Comparison of ENCODE assay signal across 18 cellular contexts in genomic region chr10:50610364-50610763, GRCh38. TPM values are rescaled to one million over a fixed set of nuclear protein-coding genes. Genes with fewer than 3 reads are reported as not detected.
DNase-seq lines count a peak whose midpoint lies in the region; ATAC-seq and TF ChIP-seq lines count a peak whose summit lies in the region.
"Had no signal": no experiment of that assay in that cellular context is flagged by ENCODE, and none has a peak within 500 bp of the region (broad histone marks: within the 10 kb centered on the region; RNA-seq: fewer than 3 reads in every experiment).

No MANE protein-coding gene starts in this region.

- H3K9me3 ChIP-seq in cardiac muscle cell (ENCODE audit: low read depth) = no peaks in the 10 kb centered on the region
- no peaks in the 10 kb centered on the region for H3K9me3 ChIP-seq in ovary
- no peaks in the 10 kb centered on the region for H3K9me3 ChIP-seq in thyroid gland
- H3K9me3 ChIP-seq: MG63 had no signal

- no peak for ATAC-seq in left cardiac atrium
- ATAC-seq: Panc1 had no signal

- H3K36me3 ChIP-seq in cardiac muscle cell = no peaks in the 10 kb centered on the region
- H3K36me3 ChIP-seq in ovary = no peaks in the 10 kb centered on the region
- H3K36me3 ChIP-seq in thyroid gland = no peaks in the 10 kb centered on the region
- H3K36me3 ChIP-seq: MG63 had no signal

- H3K27ac ChIP-seq in cardiac muscle cell (peak overlapping the region; percentile 62), ovary (no peak overlapping the region), thyroid gland (peak overlapping the region in 2 of 3 donors; percentile 20 to 31), coronary artery (no peak overlapping the region)
- H3K27ac ChIP-seq: C4-2B, KMS-11 had no signal

- H3K4me3 ChIP-seq in cardiac muscle cell (no peak overlapping the region), ovary (no peak overlapping the region), thyroid gland (replicated peaks in 1 of 3) (no peak overlapping the region), coronary artery (no peak overlapping the region)
- H3K4me3 ChIP-seq: MG63 had no signal

- TF ChIP-seq CTCF in cardiac muscle cell (IDR thresholded peaks at IDR 0.05; ENCODE audit: low read depth, low read length) (no peak), ovary (IDR thresholded peaks at IDR 0.05) (no peak), thyroid gland (IDR thresholded peaks at IDR 0.05) (no peak), coronary artery (IDR thresholded peaks at IDR 0.05) (no peak)

- 72 to 85% (median 77%) methylated on average over 4 of the region's 4 CpGs for WGBS in ovary, 3 donors
- WGBS in thyroid gland, 2 donors = 26 to 53% methylated on average over 4 of the region's 4 CpGs

- H3K27me3 ChIP-seq in cardiac muscle cell (no peaks in the 10 kb centered on the region), ovary (no peaks in the 10 kb centered on the region), thyroid gland (no peaks in the 10 kb centered on the region)
- H3K27me3 ChIP-seq: MG63 had no signal

- H3K4me1 ChIP-seq in cardiac muscle cell (ENCODE audit: low read depth) (peaks cover 38% of the 10 kb centered on the region), ovary (ENCODE audit: insufficient read depth) (peaks cover 27% of the 10 kb centered on the region), thyroid gland (peaks cover 65 to 79% of the 10 kb centered on the region in 2 donors)

- no peak for TF ChIP-seq POLR2A in ovary (IDR thresholded peaks at IDR 0.05)
- no peak for TF ChIP-seq POLR2A in thyroid gland (IDR thresholded peaks at IDR 0.05)
- no peak for TF ChIP-seq POLR2A in erythroblast (IDR thresholded peaks at IDR 0.05; ENCODE audit: low read length)

- no peak for TF ChIP-seq EP300 in ovary (IDR thresholded peaks at IDR 0.05)

- intact Hi-C loops in cardiac septum (cut with DNase I) = no loop called here
- intact Hi-C loops in left cardiac atrium (cut with DNase I) = no loop called here
- intact Hi-C loops in ovary (cut with DNase I) = no loop called here
- intact Hi-C loops in thyroid gland (cut with DNase I) = loop anchor here (5.0 kb wide), 1 partner anchor 43 kb away; no protein-coding TSS in a partner anchor

- DNase-seq in cardiac muscle cell (ENCODE audit: low read depth in 1 of 2, low spot score in 1 of 2) (peak; percentile 56 to 75), cardiac septum (ENCODE audit: low spot score) (no peak), left cardiac atrium (peak; percentile 68), ovary (peak in 3 of 5 donors; percentile 29 to 55 (median 50)), thyroid gland (peak; percentile 72 to 81), NCI-H2107 (lab: John Stamatoyannopoulos, UW) (no peak), erythroblast (lab: John Stamatoyannopoulos, UW) (no peak), coronary artery (ENCODE audit: low spot score) (no peak)
- DNase-seq: COR-L47, DMS53, MG63, NCI-H1105, NCI-H1694 treated with DMSO at 0.1 percent for 48 hours, NCI-H446 treated with DMSO at 0.1 percent for 48 hours, NCI-H774 had no signal

RNA-seq across cellular contexts. Expression of gene SGMS1, which starts 13.4 kb away (rescaled TPM):
- total RNA-seq in cardiac muscle cell (23.0 and 41.6 TPM in 2 replicates), cardiac septum (24.3 TPM), left cardiac atrium (10 to 100 TPM; 22.4 to 24.4 TPM), ovary (10 to 100 TPM; 31.4 to 90.0 (median 39.1) TPM), thyroid gland (10 to 100 TPM; 80.8 to 98.9 (median 90.7) TPM)
- polyA plus RNA-seq in cardiac muscle cell (12.1 and 29.1 TPM in 2 replicates), ovary (10 to 100 TPM; 15.6 to 22.5 TPM)

Comparison
In these comparisons a context has a peak if more than half of its experiments do, and no peak if none do; other contexts are left out.
1. DNase-seq: peak in cardiac muscle cell (2 of 2), left cardiac atrium (single experiment), ovary (3 of 5) and thyroid gland (2 of 2); none in cardiac septum (single experiment), NCI-H2107 (single experiment), erythroblast (0 of 2) and coronary artery (single experiment).
2. H3K27ac ChIP-seq: peak in cardiac muscle cell (single experiment) and thyroid gland (2 of 3); none in ovary (0 of 2) and coronary artery (0 of 2).